Comparison of ENCODE assay signal across 10 cellular contexts in genomic region chr1:47385020-47385419, GRCh38. TPM values are rescaled to one million over a fixed set of nuclear protein-coding genes. Genes with fewer than 3 reads are reported as not detected.
"Had no signal": no experiment of that assay in that cellular context is flagged by ENCODE, and none has a peak within 500 bp of the region (broad histone marks: within the 10 kb centered on the region; RNA-seq: fewer than 3 reads in every experiment).

No MANE protein-coding gene starts in this region.

- H3K4me3 ChIP-seq: GM23338 had no signal

- DNase-seq: H9, HCEC 1CT, HFFc6, IMR-90, KBM-7 had no signal

- FAIRE-seq: H1, H54 had no signal

- H3K4me3 Mint-ChIP-seq: GM23338, H9, HFFc6 had no signal

- H3K27ac Mint-ChIP-seq: GM23338, H9, HFFc6 had no signal

- H3K4me1 Mint-ChIP-seq: GM23338 had no signal

- H3K9me3 Mint-ChIP-seq: GM23338, H9, HFFc6 had no signal

- H3K27ac ChIP-seq: HL-60 had no signal

- H3K4me2 ChIP-seq: GM23338 had no signal

- H2AFZ ChIP-seq: GM23338 had no signal

- ATAC-seq: GM23338 had no signal

RNA-seq across cellular contexts. Expression of gene FOXE3, which starts 31.1 kb away (rescaled TPM):
- total RNA-seq: GM23338, H1, HFFc6, HT1080, IMR-90 had no signal
- polyA plus RNA-seq: GM23338 had no signal

RNA-seq across cellular contexts. Expression of gene FOXD2, which starts 52.8 kb away (rescaled TPM):
- total RNA-seq: H1, H9 had no signal
- polyA plus RNA-seq: GM23338, H1 had no signal
